ENCODE assay signal across 1 cellular context in the genomic region with DNA sequence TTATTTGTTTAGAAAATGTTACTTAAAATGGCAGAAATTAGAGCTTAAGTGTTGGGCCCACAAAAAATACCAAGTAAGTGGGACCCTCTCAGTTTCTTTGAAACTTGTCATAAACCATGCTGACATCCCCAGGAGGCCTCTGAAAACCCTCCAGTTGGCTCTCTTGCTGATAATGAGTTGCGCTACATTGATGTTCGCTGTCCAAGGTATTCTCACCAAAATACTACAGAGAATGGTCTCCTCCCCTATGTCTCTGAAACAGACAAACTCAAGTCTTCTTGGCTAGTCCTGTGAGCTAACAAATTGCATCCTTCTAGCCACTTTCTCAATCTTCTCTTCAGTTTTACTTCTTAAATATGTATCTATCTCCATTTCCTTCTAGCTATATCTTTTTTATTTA.
TF ChIP-seq lines count a peak whose summit lies in the region.

No MANE protein-coding gene starts in this region.

TF ChIP-seq in IMR-90, 13 proteins besides CTCF, POLR2A, EP300 and RAD21:
- TF ChIP-seq CHD1 (IDR thresholded peaks at IDR 0.05; ENCODE audit: low read depth, low read length) (no peak), MAFK (IDR thresholded peaks at IDR 0.05; ENCODE audit: low read depth, low read length) (no peak), CEBPB (IDR thresholded peaks at IDR 0.05; ENCODE audit: low read depth, low read length) (no peak), SMC3 (IDR thresholded peaks at IDR 0.05; ENCODE audit: low read depth, low read length) (no peak), USF2 (IDR thresholded peaks at IDR 0.05; ENCODE audit: low read depth, low read length) (no peak), RCOR1 (IDR thresholded peaks at IDR 0.05; ENCODE audit: insufficient replicate concordance, low read length) (no peak), RFX5 (IDR thresholded peaks at IDR 0.05; ENCODE audit: low read depth, low read length) (no peak), MAZ (IDR thresholded peaks at IDR 0.05; ENCODE audit: borderline replicate concordance, low read depth, low read length) (no peak), BHLHE40 (IDR thresholded peaks at IDR 0.05; ENCODE audit: low read depth, low read length) (no peak), FOS (IDR thresholded peaks at IDR 0.05; ENCODE audit: low read depth, low read length) (no peak), NFE2L2 (IDR thresholded peaks at IDR 0.05; ENCODE audit: low read depth, low read length) (no peak), MXI1 (IDR thresholded peaks at IDR 0.05; ENCODE audit: borderline replicate concordance, low read depth, low read length) (no peak)
- TF ChIP-seq, protein P1, sequence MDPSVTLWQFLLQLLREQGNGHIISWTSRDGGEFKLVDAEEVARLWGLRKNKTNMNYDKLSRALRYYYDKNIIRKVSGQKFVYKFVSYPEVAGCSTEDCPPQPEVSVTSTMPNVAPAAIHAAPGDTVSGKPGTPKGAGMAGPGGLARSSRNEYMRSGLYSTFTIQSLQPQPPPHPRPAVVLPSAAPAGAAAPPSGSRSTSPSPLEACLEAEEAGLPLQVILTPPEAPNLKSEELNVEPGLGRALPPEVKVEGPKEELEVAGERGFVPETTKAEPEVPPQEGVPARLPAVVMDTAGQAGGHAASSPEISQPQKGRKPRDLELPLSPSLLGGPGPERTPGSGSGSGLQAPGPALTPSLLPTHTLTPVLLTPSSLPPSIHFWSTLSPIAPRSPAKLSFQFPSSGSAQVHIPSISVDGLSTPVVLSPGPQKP (IDR thresholded peaks at IDR 0.05; ENCODE audit: borderline replicate concordance, low read depth, low read length), result no peak
